Comparison of ENCODE assay signal across 8 cellular contexts in the genomic region with DNA sequence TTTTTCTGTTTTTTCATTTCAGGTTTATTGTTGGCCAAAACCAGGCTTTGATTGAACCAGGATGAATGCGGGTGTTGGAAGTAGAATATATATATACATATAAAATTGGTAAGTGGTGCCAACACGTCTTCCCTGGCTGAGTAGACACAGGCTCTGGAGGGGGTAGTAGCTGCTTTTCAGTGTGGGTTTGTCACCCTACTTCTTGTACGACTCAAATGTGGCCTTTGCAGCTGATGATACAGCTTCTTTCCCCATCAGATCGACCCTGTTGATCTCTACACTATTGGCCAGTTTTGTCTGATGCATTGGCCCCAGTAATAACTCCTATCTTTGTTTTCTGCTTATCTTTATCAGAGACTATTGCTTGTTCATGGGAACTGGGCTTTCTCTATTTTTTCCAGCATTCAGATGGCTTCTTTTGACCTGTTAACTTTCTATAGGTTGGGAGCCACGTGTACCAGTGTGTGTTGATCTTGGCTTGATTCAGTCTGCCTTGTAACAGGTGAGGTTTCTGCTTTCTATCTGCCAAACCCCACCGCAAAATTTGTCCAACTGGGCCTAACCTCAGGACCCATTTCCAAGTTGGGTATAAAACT. TPM values are rescaled to one million over a fixed set of nuclear protein-coding genes. Genes with fewer than 3 reads are reported as not detected.
DNase-seq lines count a peak whose midpoint lies in the region; ATAC-seq and TF ChIP-seq lines count a peak whose summit lies in the region.

No MANE protein-coding gene starts in this region.

- H3K4me3 ChIP-seq in SK-N-MC: peak overlapping the region; percentile 100
- H3K4me3 ChIP-seq in fibroblast of lung (replicated peaks in 1 of 4; ENCODE audit: control extremely low read depth in 1 of 4, insufficient read depth in 1 of 4, low read depth in 3 of 4, low read length in 4 of 4): peak overlapping the region; percentile 64 to 100 (median 91)
- peak overlapping the region in 2 of 3 donors; percentile 32 to 99 for H3K4me3 ChIP-seq in skeletal muscle tissue (ENCODE audit: low read length in 3 of 3)
- no peak overlapping the region for H3K4me3 ChIP-seq in lower leg skin (ENCODE audit: low read depth, poor library complexity, severe bottlenecking)

- TF ChIP-seq POLR2A in lower leg skin (IDR thresholded peaks at IDR 0.05): no peak

- intact Hi-C loops in lower leg skin (cut with DNase I; ENCODE audit: low total_unique reads): no loop called here

- H3K4me1 ChIP-seq in fibroblast of lung (ENCODE audit: control insufficient read depth, extremely low read depth, insufficient read depth, low read length) (peaks cover 2% of the 10 kb centered on the region), skeletal muscle tissue (ENCODE audit: control insufficient read depth in 3 of 3, insufficient read depth in 3 of 3, low read length in 3 of 3) (peaks cover 26 to 53% (median 41%) of the 10 kb centered on the region in 3 donors)

- H3K9ac ChIP-seq in SK-N-MC (ENCODE audit: insufficient read length) (peak overlapping the region; percentile 100), fibroblast of lung (ENCODE audit: insufficient read depth, low read length) (no peak overlapping the region), skeletal muscle tissue (ENCODE audit: low read depth in 1 of 3, low read length in 3 of 3) (no peak overlapping the region)

- DNase-seq in NCI-H82 (lab: John Stamatoyannopoulos, UW): peak; percentile 41
- no peak for DNase-seq in NCI-H82 treated with DMSO at 0.1 percent for 48 hours (lab: John Stamatoyannopoulos, UW; ENCODE audit: unreplicated experiment)
- no peak for DNase-seq in SK-N-MC (ENCODE audit: low read depth, low spot score)
- no peak for DNase-seq in fibroblast of lung (ENCODE audit: low read depth in 2 of 2)
- no peak for DNase-seq in lower leg skin (ENCODE audit: low spot score in 2 of 2)
- no peak for DNase-seq in SW 1271 (lab: John Stamatoyannopoulos, UW)

- ATAC-seq in HG03196 (IDR thresholded peaks at IDR 0.05; ENCODE audit: unreplicated experiment): no peak

- no peaks in the 10 kb centered on the region for H3K27me3 ChIP-seq in fibroblast of lung (ENCODE audit: control insufficient read depth, insufficient read depth, low read length)
- H3K27me3 ChIP-seq in skeletal muscle tissue (ENCODE audit: control insufficient read depth in 3 of 3, insufficient read depth in 3 of 3, low read length in 3 of 3): no peaks in the 10 kb centered on the region

- H4K20me1 ChIP-seq in fibroblast of lung (ENCODE audit: control insufficient read depth, extremely low read depth, insufficient read depth, low read length): peaks cover 8% of the 10 kb centered on the region

- H3K9me3 ChIP-seq in SK-N-MC (ENCODE audit: low read depth, low read length) (no peaks in the 10 kb centered on the region), fibroblast of lung (ENCODE audit: control insufficient read depth, insufficient read depth, low read depth, low read length) (peaks cover 10% of the 10 kb centered on the region), skeletal muscle tissue (ENCODE audit: control insufficient read depth in 3 of 3, low read length in 3 of 3) (peaks cover 0 to under 1% (median 0%) of the 10 kb centered on the region in 3 donors)

- no peak overlapping the region for H2AFZ ChIP-seq in fibroblast of lung (ENCODE audit: low read length)

- peak overlapping the region; percentile 96 for H3K27ac ChIP-seq in SK-N-MC
- no peak overlapping the region for H3K27ac ChIP-seq in fibroblast of lung (ENCODE audit: insufficient read depth, low read length)
- H3K27ac ChIP-seq in skeletal muscle tissue (ENCODE audit: low read depth, low read length): no peak overlapping the region

- H3K36me3 ChIP-seq in SK-N-MC (ENCODE audit: insufficient read depth, low read length): peaks cover 83% of the 10 kb centered on the region
- peaks cover 42% of the 10 kb centered on the region for H3K36me3 ChIP-seq in fibroblast of lung (ENCODE audit: control insufficient read depth, insufficient read depth, low read length)
- H3K36me3 ChIP-seq in skeletal muscle tissue (ENCODE audit: control insufficient read depth in 3 of 3, insufficient read depth in 3 of 3, low read length in 3 of 3): peaks cover 45 to 54% (median 51%) of the 10 kb centered on the region in 3 donors

- H3K4me2 ChIP-seq in fibroblast of lung (ENCODE audit: extremely low read depth, insufficient read depth, low read length): peak overlapping the region; percentile 81

- TF ChIP-seq CTCF in fibroblast of lung (conservative IDR thresholded peaks at IDR 0.05 in 1 of 2, IDR thresholded peaks at IDR 0.05 in 1 of 2; ENCODE audit: low read depth in 1 of 2, low read length in 2 of 2): no peak
- no peak for TF ChIP-seq CTCF in lower leg skin (IDR thresholded peaks at IDR 0.05)

- peaks cover 89% of the 10 kb centered on the region for H3K79me2 ChIP-seq in fibroblast of lung (ENCODE audit: control insufficient read depth, insufficient read depth, low read length)

- 68 to 73% methylated on average over 6 of the region's 6 CpGs for WGBS in lower leg skin, 2 donors

RNA-seq across cellular contexts. Expression of a gene that starts 2.7 kb away (rescaled TPM):
- total RNA-seq in fibroblast of lung: 29.5 and 46.2 TPM in 2 replicates
- 13.7 and 13.9 TPM in 2 replicates for polyA plus RNA-seq in fibroblast of lung
- 27.4 and 33.1 TPM in 2 replicates for polyA plus RNA-seq in fibroblast of lung (2012)
- polyA minus RNA-seq in fibroblast of lung (ENCODE audit: low replicate concordance): 99.6 and 104 TPM in 2 replicates
- total RNA-seq in skeletal muscle tissue: 13.6 TPM
- total RNA-seq in lower leg skin: 10 to 100 TPM; 26.0 to 31.4 (median 28.1) TPM
